ENCODE assay signal across 1 cellular context in genomic region chr6:6676910-6677441, GRCh38.
A peak's percentile ranks its signal among the peaks of the same experiment; 100 is the strongest.
TF ChIP-seq lines count a peak whose summit lies in the region.

No MANE protein-coding gene starts in this region.

TF ChIP-seq in GM12878, 131 proteins besides CTCF, POLR2A, EP300 and RAD21 (continued from another document):
- TF ChIP-seq IKZF2 (IDR thresholded peaks at IDR 0.05) (peak; percentile 27 to 50; a peak in 2 of 4 replicates), ZNF274 (IDR thresholded peaks at IDR 0.05; ENCODE audit: insufficient read depth, insufficient read length) (no peak), SPI1 (IDR thresholded peaks at IDR 0.05; ENCODE audit: borderline replicate concordance, insufficient read depth, low read depth, low read length) (no peak), PBX3 (IDR thresholded peaks at IDR 0.05; ENCODE audit: insufficient replicate concordance, low read depth, low read length) (no peak), CHD2 (IDR thresholded peaks at IDR 0.05; ENCODE audit: borderline replicate concordance, low read depth, low read length) (no peak), SRF (IDR thresholded peaks at IDR 0.05; ENCODE audit: low read depth in 2 of 2, low read length in 2 of 2) (no peak), MYC (IDR thresholded peaks at IDR 0.05; ENCODE audit: insufficient read depth, insufficient read length, insufficient replicate concordance, low read length, severe bottlenecking) (no peak), POLR2AphosphoS5 (IDR thresholded peaks at IDR 0.05; ENCODE audit: low read length) (no peak), IKZF1 (conservative IDR thresholded peaks at IDR 0.05) (peak; percentile 48; the same call in 1 of the 2 replicates), ZNF592 (IDR thresholded peaks at IDR 0.05) (peak; percentile 9; the same call in 1 of the 2 replicates), ASH2L (IDR thresholded peaks at IDR 0.05; ENCODE audit: borderline replicate concordance, low read depth) (no peak), JUNB (IDR thresholded peaks at IDR 0.05) (no peak)
